ENCODE assay signal across 17 cellular contexts in the genomic region with DNA sequence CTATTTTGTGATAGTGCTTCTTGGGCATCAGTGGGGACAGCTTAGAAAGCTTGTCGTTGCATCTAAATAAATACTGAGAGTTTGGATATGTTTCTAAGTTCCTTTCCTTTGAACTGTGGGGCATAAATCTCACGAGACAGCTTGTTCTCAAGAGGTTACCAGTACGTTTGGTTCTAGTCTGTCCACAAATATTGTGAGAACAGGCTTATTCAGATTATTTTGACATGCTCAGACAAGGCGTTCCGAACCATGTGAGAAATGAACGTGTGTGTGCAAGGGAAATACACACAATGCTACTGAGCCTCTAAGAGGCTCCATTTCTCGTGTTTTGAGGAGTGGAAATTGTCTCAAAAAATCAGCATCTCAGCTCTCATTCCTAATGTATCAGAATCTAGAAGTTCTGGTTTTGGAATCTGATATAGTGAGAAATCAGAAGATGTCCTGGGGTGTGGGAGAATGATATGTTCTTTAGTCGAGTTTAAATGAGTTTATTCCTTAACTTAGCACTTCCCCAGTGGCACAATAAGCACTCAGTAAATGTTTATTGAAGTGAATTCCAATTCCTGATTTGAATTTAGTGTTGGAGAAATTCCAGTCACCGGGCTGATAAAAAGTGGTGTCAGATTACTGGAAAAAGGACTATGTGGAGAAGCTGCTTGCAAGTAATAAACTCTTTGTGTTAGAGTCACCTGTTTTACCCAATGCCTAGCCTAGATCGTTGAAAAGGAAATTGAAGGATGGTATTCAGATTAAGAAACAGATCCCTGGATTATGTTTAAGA.
DNase-seq lines count a peak whose midpoint lies in the region; ATAC-seq, FAIRE-seq and TF ChIP-seq lines count a peak whose summit lies in the region.
"Had no signal": no experiment of that assay in that cellular context is flagged by ENCODE, and none has a peak within 500 bp of the region (broad histone marks: within the 10 kb centered on the region; RNA-seq: fewer than 3 reads in every experiment).

No MANE protein-coding gene starts in this region.

- H2AFZ ChIP-seq in keratinocyte (ENCODE audit: control insufficient read depth, low read length) = peak overlapping the region; percentile 2

- dilution Hi-C loops in keratinocyte (cut with MboI; ENCODE audit: extremely low pct_ligation_motif_present, low sequenced_read_pairs) = no loop called here

- TF ChIP-seq CTCF in body of pancreas (IDR thresholded peaks at IDR 0.05) (no peak), keratinocyte (optimal IDR thresholded peaks at IDR 0.05 in 1 of 3, IDR thresholded peaks at IDR 0.05 in 1 of 3, conservative IDR thresholded peaks at IDR 0.05 in 1 of 3; ENCODE audit: extremely low read depth in 1 of 3, insufficient read depth in 2 of 3, low read length in 3 of 3) (no peak), upper lobe of right lung (IDR thresholded peaks at IDR 0.05) (no peak)

- no peaks in the 10 kb centered on the region for H3K36me3 ChIP-seq in body of pancreas (replicated peaks in 1 of 2; ENCODE audit: insufficient read depth in 1 of 2, low read depth in 2 of 2)
- H3K36me3 ChIP-seq in keratinocyte (ENCODE audit: control insufficient read depth in 2 of 2, extremely low read depth in 1 of 2, insufficient read depth in 2 of 2, low read length in 2 of 2) = no peaks in the 10 kb centered on the region
- H3K36me3 ChIP-seq in upper lobe of right lung = no peaks in the 10 kb centered on the region
- H3K36me3 ChIP-seq: thyroid gland had no signal

- H3K27me3 ChIP-seq in body of pancreas (no peaks in the 10 kb centered on the region), keratinocyte (ENCODE audit: control insufficient read depth, extremely low read depth, insufficient read depth, low read length) (no peaks in the 10 kb centered on the region), upper lobe of right lung (no peaks in the 10 kb centered on the region)
- H3K27me3 ChIP-seq: SJSA1, thyroid gland had no signal

- intact Hi-C loops in body of pancreas (cut with DNase I) (no loop called here), upper lobe of right lung (cut with DNase I) (no loop called here)

- H3K4me3 ChIP-seq in body of pancreas (no peak overlapping the region), keratinocyte (ENCODE audit: control insufficient read depth in 2 of 3, extremely low read depth in 1 of 3, insufficient read depth in 2 of 3, low read depth in 1 of 3, low read length in 3 of 3) (peak overlapping the region in 2 of 3 experiments; percentile 7 to 19), upper lobe of right lung (no peak overlapping the region)
- H3K4me3 ChIP-seq: SJSA1, thyroid gland had no signal

- H3K79me2 ChIP-seq in keratinocyte (ENCODE audit: control insufficient read depth, insufficient read depth, low read length) = no peaks in the 10 kb centered on the region

- FAIRE-seq in keratinocyte (lab: Jason Lieb, UNC) = peak; percentile 29
- FAIRE-seq: A204.1, D721Med, kidney, small intestine had no signal

- H3K9me3 ChIP-seq in body of pancreas (no peaks in the 10 kb centered on the region), keratinocyte (ENCODE audit: control insufficient read depth, low read depth, low read length) (no peaks in the 10 kb centered on the region), upper lobe of right lung (no peaks in the 10 kb centered on the region)
- H3K9me3 ChIP-seq: SJSA1, thyroid gland had no signal

- peaks cover 20% of the 10 kb centered on the region for H3K4me1 ChIP-seq in body of pancreas
- H3K4me1 ChIP-seq in keratinocyte (ENCODE audit: control insufficient read depth, extremely low read depth, insufficient read depth, low read length) = peaks cover 21% of the 10 kb centered on the region
- H3K4me1 ChIP-seq in upper lobe of right lung = no peaks in the 10 kb centered on the region

- H3K4me2 ChIP-seq in keratinocyte (ENCODE audit: control insufficient read depth, extremely low read depth, insufficient read depth, low read depth, low read length) = peak overlapping the region; percentile 56

- ATAC-seq in body of pancreas = peak; percentile 78
- peak; percentile 25 for ATAC-seq in upper lobe of right lung
- ATAC-seq in GM19397 (IDR thresholded peaks at IDR 0.05; ENCODE audit: unreplicated experiment) = no peak
- ATAC-seq: activated CD8-positive, alpha-beta memory T cell treated with anti-CD3 and anti-CD28 coated beads, Interleukin-2, amount 10 ng/mL, durations not matched to agents 7 days and 5 days; activated naive CD4-positive, alpha-beta T cell treated with anti-CD3 and anti-CD28 coated beads, Interleukin-2, amount 50 U/mL, for 72 hours had no signal

- H4K20me1 ChIP-seq in keratinocyte (ENCODE audit: control insufficient read depth, extremely low read depth, insufficient read depth, low read length) = no peaks in the 10 kb centered on the region

- H3K27ac ChIP-seq in body of pancreas = peak overlapping the region in 2 of 4 donors; percentile 17 to 29
- peak overlapping the region; percentile 13 for H3K27ac ChIP-seq in keratinocyte (ENCODE audit: control insufficient read depth, insufficient read depth, low read length)
- H3K27ac ChIP-seq in upper lobe of right lung = no peak overlapping the region
- H3K27ac ChIP-seq: SJSA1 had no signal

- H3K9me1 ChIP-seq in keratinocyte (ENCODE audit: control insufficient read depth, extremely low read depth, insufficient read depth, low read length) = no peaks in the 10 kb centered on the region

- 24 to 30% methylated on average over 10 of the region's 10 CpGs for WGBS in body of pancreas, 2 donors

- no peak for TF ChIP-seq POLR2A in body of pancreas (IDR thresholded peaks at IDR 0.05)

- H3K9ac ChIP-seq in keratinocyte (ENCODE audit: control insufficient read depth, extremely low read depth, insufficient read depth, low read length) = no peak overlapping the region

- DNase-seq in NCI-H2171 treated with DMSO at 0.1 percent for 48 hours (lab: John Stamatoyannopoulos, UW) = peak; percentile 26
- no peak for DNase-seq in NCI-H2171 (lab: John Stamatoyannopoulos, UW)
- DNase-seq in body of pancreas = peak in 1 of 4 donors; percentile 43
- peak; percentile 55 for DNase-seq in keratinocyte (ENCODE audit: low read depth, low spot score)
- no peak for DNase-seq in upper lobe of right lung
- DNase-seq in NCI-H226 = no peak
- no peak for DNase-seq in NAMALWA (ENCODE audit: low spot score)
- DNase-seq: activated CD8-positive, alpha-beta memory T cell treated with anti-CD3 and anti-CD28 coated beads, Interleukin-2, amount 10 ng/mL, durations not matched to agents 7 days and 5 days; kidney; naive B cell; small intestine; thyroid gland had no signal

Comparison
In these comparisons a context has a peak if more than half of its experiments do, and no peak if none do; other contexts are left out.
1. DNase-seq: peak in NCI-H2171 treated with DMSO at 0.1 percent for 48 hours (single experiment) and keratinocyte (single experiment); none in NCI-H2171 (single experiment), upper lobe of right lung (single experiment), NCI-H226 (single experiment) and NAMALWA (single experiment).
2. H3K4me3 ChIP-seq: peak in keratinocyte (2 of 3); none in body of pancreas (0 of 2) and upper lobe of right lung (single experiment).